In the genomic region with DNA sequence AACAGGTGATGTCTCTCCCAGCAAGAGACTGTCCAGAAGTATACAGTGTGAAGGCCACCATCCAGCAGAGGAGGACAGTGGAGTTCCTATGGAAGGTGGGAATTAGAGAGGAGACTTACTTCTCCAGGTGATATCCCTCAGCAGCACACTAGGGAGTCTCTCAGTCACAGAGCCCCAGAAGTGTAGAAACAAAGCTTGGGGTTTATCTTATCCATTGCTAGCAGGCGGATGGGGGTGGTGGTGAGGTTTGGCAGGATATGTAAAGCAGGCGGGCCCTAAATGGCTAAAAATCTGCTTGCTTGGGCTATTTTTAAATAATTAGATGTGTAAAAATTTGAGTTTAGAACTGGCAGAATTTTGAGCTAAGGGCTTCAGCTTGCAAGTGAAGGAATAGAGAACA, we compare ENCODE assay signal across 1 cellular context.
TF ChIP-seq lines count a peak whose summit lies in the region.

No MANE protein-coding gene starts in this region.

TF ChIP-seq in IMR-90, 13 proteins besides CTCF, POLR2A, EP300 and RAD21 (continued from another document):
- TF ChIP-seq ELK1 (IDR thresholded peaks at IDR 0.05; ENCODE audit: borderline replicate concordance, low read depth, low read length), result no peak
TF ChIP-seq in IMR-90: peak in this region for 0.
